Comparison of ENCODE assay signal across 21 cellular contexts in the genomic region with DNA sequence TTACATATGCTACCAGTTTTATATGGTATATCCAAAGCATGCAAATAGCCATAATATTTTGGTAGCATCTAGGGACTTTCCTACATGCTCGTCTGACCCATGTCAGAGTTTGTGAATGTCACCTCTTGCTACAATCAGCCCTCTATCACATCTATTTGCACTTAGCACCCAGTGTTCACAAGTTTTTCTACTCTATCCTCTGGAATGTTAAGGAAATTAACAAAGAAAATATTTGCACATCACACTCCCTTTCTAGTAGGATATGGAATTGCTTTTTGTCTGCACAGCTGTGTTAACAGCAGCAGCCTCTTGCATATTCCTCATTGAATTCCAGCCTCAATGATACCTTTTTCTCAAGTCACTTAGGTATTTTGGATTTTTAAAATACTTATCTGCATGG.
"Had no signal": no experiment of that assay in that cellular context is flagged by ENCODE, and none has a peak within 500 bp of the region (broad histone marks: within the 10 kb centered on the region; RNA-seq: fewer than 3 reads in every experiment).

No MANE protein-coding gene starts in this region.

- ATAC-seq: HepG2 had no signal

- H3K9ac ChIP-seq: SK-N-SH had no signal

- H3K9me3 ChIP-seq: SK-N-SH had no signal

- H3K9me2 ChIP-seq: SK-N-SH had no signal

- DNase-seq: IMR-90, Karpas-422, KG1, MM.1S, NCI-H1092 treated with DMSO at 0.1 percent for 48 hours, NCI-H1436, NCI-H187, NCI-H2029, NCI-H2081 treated with DMSO at 0.1 percent for 48 hours, NCI-H2171, NCI-H226, NCI-H446, NCI-H510A, NCI-H524 treated with DMSO at 0.1 percent for 48 hours, NCI-H69, NCI-H774, SHP77, SK-N-SH, SW 1271 had no signal

- H3K27ac ChIP-seq: RWPE1 had no signal

- H3K4me2 ChIP-seq: SK-N-SH had no signal
